Comparison of ENCODE assay signal across 20 cellular contexts in the genomic region with DNA sequence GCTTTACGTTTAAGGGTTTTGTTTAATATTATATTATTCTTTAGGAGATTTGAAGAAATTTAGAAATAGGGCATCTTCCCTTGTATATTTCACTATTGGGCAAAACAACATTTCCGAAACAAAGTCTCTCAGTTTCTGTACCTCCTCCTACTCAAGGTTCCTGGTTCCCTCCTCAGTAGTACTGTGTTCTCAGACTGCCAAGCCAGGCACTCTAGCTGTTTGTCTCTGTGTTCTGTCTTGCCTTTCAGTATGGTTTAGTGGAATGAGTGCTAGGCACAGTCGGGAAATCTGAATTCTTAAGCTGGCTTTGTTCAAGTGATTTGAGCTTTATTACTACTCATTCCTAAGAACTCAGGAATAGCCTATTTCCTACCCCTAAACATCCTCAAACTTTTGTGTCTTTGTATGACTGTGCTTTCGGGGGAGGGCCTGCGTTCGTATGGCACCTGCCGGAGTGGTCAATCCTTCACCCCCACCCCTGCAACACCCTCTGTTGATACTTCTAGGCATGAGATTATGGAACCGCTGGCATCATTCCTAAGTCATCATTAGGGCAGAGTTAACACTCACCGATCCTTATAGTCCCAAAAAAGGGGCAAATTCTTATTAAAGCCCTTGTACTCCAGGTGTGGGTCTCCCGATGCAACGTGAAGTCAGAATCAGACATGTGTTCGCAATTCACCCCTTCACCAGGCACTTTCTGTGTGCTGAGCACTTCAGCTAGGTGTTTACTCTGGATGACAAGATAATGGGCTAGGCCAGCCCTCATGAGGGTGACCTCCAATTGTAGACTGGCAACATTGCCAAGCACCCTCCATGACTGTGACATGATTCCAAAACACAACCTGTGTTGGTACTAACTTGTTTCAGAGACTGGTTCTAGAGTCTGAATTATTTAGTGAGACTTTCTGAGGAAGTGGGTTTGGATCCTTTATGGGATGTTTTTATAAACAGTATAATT. TPM values are rescaled to one million over a fixed set of nuclear protein-coding genes. Genes with fewer than 3 reads are reported as not detected.
DNase-seq lines count a peak whose midpoint lies in the region; ATAC-seq, FAIRE-seq and TF ChIP-seq lines count a peak whose summit lies in the region.
"Had no signal": no experiment of that assay in that cellular context is flagged by ENCODE, and none has a peak within 500 bp of the region (broad histone marks: within the 10 kb centered on the region; RNA-seq: fewer than 3 reads in every experiment).

No MANE protein-coding gene starts in this region.

- no peak overlapping the region for H2BK5ac ChIP-seq in H1 (ENCODE audit: low read depth, low read length)

- no peaks in the 10 kb centered on the region for H3K9me3 ChIP-seq in H1 (ENCODE audit: insufficient read depth in 2 of 2, low read depth in 1 of 2, low read length in 1 of 2)
- no peaks in the 10 kb centered on the region for H3K9me3 ChIP-seq in tibial artery
- H3K9me3 ChIP-seq in mucosa of descending colon, result no peaks in the 10 kb centered on the region
- H3K9me3 ChIP-seq: testis had no signal

- H3K23ac ChIP-seq in H1 (ENCODE audit: insufficient read length), result no peak overlapping the region

- H3K4me1 Mint-ChIP-seq in activated CD4-positive, alpha-beta memory T cell treated with anti-CD3 and anti-CD28 coated beads, Interleukin-2, amount 10 ng/mL, durations not matched to agents 7 days and 5 days, result peaks cover 14% of the 10 kb centered on the region
- peaks cover 19% of the 10 kb centered on the region for H3K4me1 Mint-ChIP-seq in activated CD4-positive, alpha-beta memory T cell treated with anti-CD3 and anti-CD28 coated beads for 36 hours (ENCODE audit: low read depth)
- H3K4me1 Mint-ChIP-seq: nephron progenitor cell had no signal

- H3K36me3 ChIP-seq in H1 (ENCODE audit: control insufficient read depth in 2 of 4, insufficient read depth in 4 of 4, low read length in 3 of 4), result no peaks in the 10 kb centered on the region
- no peaks in the 10 kb centered on the region for H3K36me3 ChIP-seq in tibial artery
- H3K36me3 ChIP-seq in mucosa of descending colon (ENCODE audit: low read depth), result no peaks in the 10 kb centered on the region

- H3K4me3 Mint-ChIP-seq in activated CD4-positive, alpha-beta memory T cell treated with anti-CD3 and anti-CD28 coated beads, Interleukin-2, amount 10 ng/mL, durations not matched to agents 7 days and 5 days, result no peak overlapping the region
- H3K4me3 Mint-ChIP-seq in activated CD4-positive, alpha-beta memory T cell treated with anti-CD3 and anti-CD28 coated beads for 36 hours, result no peak overlapping the region
- H3K4me3 Mint-ChIP-seq: activated naive CD4-positive, alpha-beta T cell treated with anti-CD3 and anti-CD28 coated beads for 36 hours; nephron progenitor cell had no signal

- TF ChIP-seq CTCF in H1 (IDR thresholded peaks at IDR 0.05; ENCODE audit: control extremely low read depth in 1 of 3, insufficient read depth in 1 of 3, low read depth in 1 of 3, low read length in 3 of 3) (no peak), tibial artery (IDR thresholded peaks at IDR 0.05) (no peak), mucosa of descending colon (IDR thresholded peaks at IDR 0.05) (no peak)

- H3K27me3 ChIP-seq in H1 (replicated peaks in 1 of 4; ENCODE audit: control insufficient read depth in 3 of 4, extremely low read depth in 1 of 4, insufficient read depth in 3 of 4, low read length in 3 of 4) (no peaks in the 10 kb centered on the region), tibial artery (no peaks in the 10 kb centered on the region)
- H3K27me3 ChIP-seq: testis had no signal

- no peak overlapping the region for H2BK15ac ChIP-seq in H1 (ENCODE audit: low read length)

- no peaks in the 10 kb centered on the region for H3K9me3 Mint-ChIP-seq in activated CD4-positive, alpha-beta memory T cell treated with anti-CD3 and anti-CD28 coated beads, Interleukin-2, amount 10 ng/mL, durations not matched to agents 7 days and 5 days
- no peaks in the 10 kb centered on the region for H3K9me3 Mint-ChIP-seq in activated CD4-positive, alpha-beta memory T cell treated with anti-CD3 and anti-CD28 coated beads for 36 hours
- H3K9me3 Mint-ChIP-seq: activated naive CD4-positive, alpha-beta T cell treated with anti-CD3 and anti-CD28 coated beads for 36 hours; CD4-positive, CD25-positive, alpha-beta regulatory T cell; nephron progenitor cell had no signal

- H3K18ac ChIP-seq in H1 (ENCODE audit: extremely low read depth, low read length), result no peak overlapping the region

- 0 out of 2 replicates have a peak overlapping the region, but pooled peaks have one; percentile 53 for H4K8ac ChIP-seq in H1 (ENCODE audit: extremely low read depth, insufficient read depth, low read length)

- no peak for ATAC-seq in mucosa of descending colon
- ATAC-seq: Panc1 had no signal

- H3K14ac ChIP-seq in H1 (ENCODE audit: insufficient read length), result no peak overlapping the region

- H4K5ac ChIP-seq in H1 (ENCODE audit: insufficient read length, low read depth, low read length), result no peak overlapping the region

- TF ChIP-seq RAD21 in H1 (IDR thresholded peaks at IDR 0.05 in 1 of 2, conservative IDR thresholded peaks at IDR 0.05 in 1 of 2; ENCODE audit: low read depth in 2 of 2, low read length in 2 of 2), result no peak

- POLR2A ChIA-PET in activated CD4-positive, alpha-beta memory T cell treated with anti-CD3 and anti-CD28 coated beads, Interleukin-2, amount 10 ng/mL, durations not matched to agents 7 days and 5 days (lab: Charles Lee), result no interaction called here
- POLR2A ChIA-PET in activated CD4-positive, alpha-beta memory T cell treated with anti-CD3 and anti-CD28 coated beads for 36 hours (lab: Charles Lee), result no interaction called here
- POLR2A ChIA-PET in H1 (lab: Charles Lee; ENCODE audit: partially characterized antibody), result no interaction called here

- peak overlapping the region; percentile 19 for H3K27ac Mint-ChIP-seq in activated CD4-positive, alpha-beta memory T cell treated with anti-CD3 and anti-CD28 coated beads, Interleukin-2, amount 10 ng/mL, durations not matched to agents 7 days and 5 days
- no peak overlapping the region for H3K27ac Mint-ChIP-seq in activated CD4-positive, alpha-beta memory T cell treated with anti-CD3 and anti-CD28 coated beads for 36 hours
- H3K27ac Mint-ChIP-seq: activated naive CD4-positive, alpha-beta T cell treated with anti-CD3 and anti-CD28 coated beads for 36 hours; CD4-positive, CD25-positive, alpha-beta regulatory T cell; nephron progenitor cell had no signal

- no peak overlapping the region for H2AFZ ChIP-seq in H1 (ENCODE audit: low read length)

- H3K4me3 ChIP-seq in H1 (ENCODE audit: extremely low read depth in 1 of 4, insufficient read depth in 2 of 4, low read depth in 3 of 4, low read length in 4 of 4), result no peak overlapping the region
- peak overlapping the region in 1 of 2 donors; percentile 8 for H3K4me3 ChIP-seq in tibial artery
- H3K4me3 ChIP-seq in mucosa of descending colon, result no peak overlapping the region
- H3K4me3 ChIP-seq: testis had no signal

- H3K79me2 ChIP-seq in H1 (ENCODE audit: control insufficient read depth in 1 of 2, insufficient read depth in 2 of 2, low read length in 2 of 2), result peaks cover 0 to 7% of the 10 kb centered on the region in 2 experiments; a peak in 2 of 4 replicates

- DNase-seq in activated CD4-positive, alpha-beta memory T cell treated with anti-CD3 and anti-CD28 coated beads, Interleukin-2, amount 10 ng/mL, durations not matched to agents 7 days and 5 days, result no peak
- DNase-seq in activated CD4-positive, alpha-beta memory T cell treated with anti-CD3 and anti-CD28 coated beads for 36 hours, result no peak
- DNase-seq in NCI-H748 treated with DMSO at 0.1 percent for 48 hours (lab: John Stamatoyannopoulos, UW) (peak; percentile 15), H1 (ENCODE audit: low read depth in 1 of 2, low spot score in 2 of 2) (no peak), tibial artery (no peak), SW480 (ENCODE audit: low spot score) (no peak), mucosa of descending colon (no peak), RPMI8226 (no peak)
- DNase-seq: activated CD4-positive, alpha-beta T cell treated with anti-CD3 and anti-CD28 coated beads for 48 hours; activated CD8-positive, alpha-beta memory T cell treated with anti-CD3 and anti-CD28 coated beads, Interleukin-2, amount 50 U/mL, for 48 hours; activated naive CD4-positive, alpha-beta T cell treated with anti-CD3 and anti-CD28 coated beads for 36 hours; CD4-positive, CD25-positive, alpha-beta regulatory T cell; cortex of kidney; DMS79; hypothalamus; kidney; NCI-H524; nephron progenitor cell; testis had no signal

- no peaks in the 10 kb centered on the region for H3K79me1 ChIP-seq in H1 (ENCODE audit: low read depth, low read length)

- H3K4me1 ChIP-seq in H1 (replicated peaks in 1 of 4; ENCODE audit: control insufficient read depth in 3 of 4, insufficient read depth in 4 of 4, low read length in 3 of 4), result no peaks in the 10 kb centered on the region
- H3K4me1 ChIP-seq in tibial artery, result peaks cover 0 to 97% (median 26%) of the 10 kb centered on the region in 4 donors
- peaks cover 10% of the 10 kb centered on the region for H3K4me1 ChIP-seq in mucosa of descending colon (ENCODE audit: low read depth)

- intact Hi-C loops in activated CD4-positive, alpha-beta memory T cell treated with anti-CD3 and anti-CD28 coated beads for 36 hours (cut with micrococcal nuclease), result no loop called here
- intact Hi-C loops in tibial artery (cut with DNase I; ENCODE audit: low total_unique reads) (no loop called here), mucosa of descending colon (cut with DNase I, micrococcal nuclease) (no loop called here)

- no peak overlapping the region for H3K9ac ChIP-seq in H1 (replicated peaks in 1 of 4; ENCODE audit: extremely low read depth in 1 of 4, low read depth in 3 of 4, low read length in 3 of 4)

- TF ChIP-seq POLR2A in H1 (IDR thresholded peaks at IDR 0.05; ENCODE audit: control extremely low read depth in 1 of 2, low read depth in 2 of 2, low read length in 2 of 2), result no peak

- no peak overlapping the region for H4K91ac ChIP-seq in H1 (replicated peaks; ENCODE audit: insufficient read length, low read length)

- 86% methylated on average over 12 of the region's 12 CpGs; no CpG with 5 or more reads in 1 of the 2 experiments for WGBS in H1 (ENCODE audit: extremely low coverage in 1 of 2, insufficient coverage in 1 of 2, insufficient read length in 1 of 2, insufficient replicate concordance in 2 of 2, low coverage in 1 of 2, low lambda C conversion rate in 2 of 2, missing lambda C conversion rate in 1 of 2), 2 experiments

- FAIRE-seq in H1 (lab: Jason Lieb, UNC), result no peak
- FAIRE-seq: kidney had no signal

- no peaks in the 10 kb centered on the region for H4K20me1 ChIP-seq in H1 (replicated peaks in 1 of 2; ENCODE audit: control insufficient read depth in 1 of 2, insufficient read depth in 2 of 2, low read length in 2 of 2)

- CTCF ChIA-PET in activated CD4-positive, alpha-beta memory T cell treated with anti-CD3 and anti-CD28 coated beads, Interleukin-2, amount 10 ng/mL, durations not matched to agents 7 days and 5 days (lab: Charles Lee), result interaction anchor here (1.1 kb wide), 1 partner anchor 17 kb away, joined by 4 read pairs; no protein-coding TSS in a partner anchor
- CTCF ChIA-PET in activated CD4-positive, alpha-beta memory T cell treated with anti-CD3 and anti-CD28 coated beads for 36 hours (lab: Charles Lee), result interaction anchor here (1.8 kb wide), 1 partner anchor 23 kb away, joined by 4 read pairs; no protein-coding TSS in a partner anchor
- CTCF ChIA-PET in H1 (lab: Charles Lee; ENCODE audit: partially characterized antibody), result interaction anchor here (0.5 kb wide), 1 partner anchor 1288 kb away, joined by 3 read pairs; no protein-coding TSS in a partner anchor

- H3K56ac ChIP-seq in H1 (replicated peaks; ENCODE audit: insufficient read length, low read depth, low read length), result no peak overlapping the region

- H2BK12ac ChIP-seq in H1 (ENCODE audit: low read depth, low read length), result no peak overlapping the region

- H2AK5ac ChIP-seq in H1 (ENCODE audit: low read depth, low read length), result no peak overlapping the region

- H3K27ac ChIP-seq in H1 (ENCODE audit: low read depth, low read length) (no peak overlapping the region), tibial artery (peak overlapping the region; percentile 51 to 64)
- H3K27ac ChIP-seq: testis had no signal

- no peaks in the 10 kb centered on the region for H3K23me2 ChIP-seq in H1 (ENCODE audit: low read depth, low read length)

- H3K4ac ChIP-seq in H1 (replicated peaks; ENCODE audit: insufficient read length, low read depth, low read length), result no peak overlapping the region

- H3K36me3 Mint-ChIP-seq in activated CD4-positive, alpha-beta memory T cell treated with anti-CD3 and anti-CD28 coated beads, Interleukin-2, amount 10 ng/mL, durations not matched to agents 7 days and 5 days (ENCODE audit: low read depth), result peaks cover 61% of the 10 kb centered on the region
- peaks cover 3% of the 10 kb centered on the region for H3K36me3 Mint-ChIP-seq in activated CD4-positive, alpha-beta memory T cell treated with anti-CD3 and anti-CD28 coated beads for 36 hours

- no peaks in the 10 kb centered on the region for H3K27me3 Mint-ChIP-seq in activated CD4-positive, alpha-beta memory T cell treated with anti-CD3 and anti-CD28 coated beads, Interleukin-2, amount 10 ng/mL, durations not matched to agents 7 days and 5 days
- no peaks in the 10 kb centered on the region for H3K27me3 Mint-ChIP-seq in activated CD4-positive, alpha-beta memory T cell treated with anti-CD3 and anti-CD28 coated beads for 36 hours
- H3K27me3 Mint-ChIP-seq: CD4-positive, CD25-positive, alpha-beta regulatory T cell had no signal

- no peak overlapping the region for H2BK20ac ChIP-seq in H1 (ENCODE audit: low read length)

- H2BK120ac ChIP-seq in H1 (replicated peaks; ENCODE audit: low read depth, low read length), result no peak overlapping the region

- TF ChIP-seq EP300 in H1 (IDR thresholded peaks at IDR 0.05; ENCODE audit: borderline replicate concordance in 1 of 2, low read depth in 2 of 2, low read length in 2 of 2), result no peak

- H3K4me2 ChIP-seq in H1 (ENCODE audit: insufficient read depth in 1 of 2, low read depth in 2 of 2, low read length in 2 of 2), result no peak overlapping the region

RNA-seq across cellular contexts. Expression of a gene that starts 24.5 kb away (rescaled TPM):
- total RNA-seq in activated CD4-positive, alpha-beta memory T cell treated with anti-CD3 and anti-CD28 coated beads, Interleukin-2, amount 10 ng/mL, durations not matched to agents 7 days and 5 days, result 10 to 100 TPM; 38.9 to 39.6 TPM
- total RNA-seq in activated CD4-positive, alpha-beta memory T cell treated with anti-CD3 and anti-CD28 coated beads for 36 hours, result 1 to 10 TPM; 8.5 to 8.7 TPM
- 17.3 and 17.7 TPM in 2 replicates for total RNA-seq in H1 (2021; fragmentation: NEBNext Ultra II Directional; extraction: Animal tissue kit (Norgen Biotek cat#: 25700))
- 5.8 and 10.8 TPM in 2 replicates for polyA plus RNA-seq in H1 (2011; rRNA removed)
- 8.9 TPM for polyA plus RNA-seq in H1 (2011; cell fraction: cytosol; rRNA removed)
- 12.1 TPM for polyA plus RNA-seq in H1 (2011; cell fraction: nucleus; rRNA removed)
- polyA plus RNA-seq in H1 (2012, experiment 1 of 2), result 4.8 to 6.0 TPM (median 5.9 TPM) in 4 replicates
- 1.0 TPM for polyA plus RNA-seq in H1 (2012, experiment 2 of 2)
- polyA plus RNA-seq in H1 (2013, experiment 1 of 2), result 7.1 TPM
- 7.1 TPM for polyA plus RNA-seq in H1 (2013, experiment 2 of 2)
- polyA minus RNA-seq in H1 (2011; rRNA and poly(A)+ RNA removed), result 9.1 and 11.8 TPM in 2 replicates
- polyA minus RNA-seq in H1 (2011; cell fraction: cytosol; rRNA and poly(A)+ RNA removed), result 18.6 TPM
- 25.8 TPM for polyA minus RNA-seq in H1 (2011; cell fraction: nucleus; rRNA and poly(A)+ RNA removed)
- 10 to 100 TPM in 2 of 3 donors, 1 to 10 TPM in 1; 8.7 to 28.9 (median 13.7) TPM for total RNA-seq in mucosa of descending colon
